30 cellular contexts compared by ENCODE assay signal in genomic region chr15:89671687-89672086, GRCh38. TPM values are rescaled to one million over a fixed set of nuclear protein-coding genes. Genes with fewer than 3 reads are reported as not detected.
"Had no signal": no experiment of that assay in that cellular context is flagged by ENCODE, and none has a peak within 500 bp of the region (broad histone marks: within the 10 kb centered on the region; RNA-seq: fewer than 3 reads in every experiment).

No MANE protein-coding gene starts in this region.

- ATAC-seq: activated T-cell treated with anti-CD3 and anti-CD28 coated beads, Interleukin-2, amount 50 U/mL, for 72 hours; body of pancreas; gastrocnemius medialis; naive thymus-derived CD4-positive, alpha-beta T cell; pancreas; stimulated activated effector memory CD8-positive, alpha-beta T cell treated with anti-CD3 and anti-CD28 coated beads, Interleukin-12 subunit alpha, Interleukin-12 subunit beta, amount 100 ng/mL, for 72 hours had no signal

- H3K27ac Mint-ChIP-seq: activated naive CD4-positive, alpha-beta T cell treated with anti-CD3 and anti-CD28 coated beads for 36 hours; activated T-cell treated with anti-CD3 and anti-CD28 coated beads, Interleukin-2, amount 50 U/mL, for 72 hours; memory B cell; naive thymus-derived CD4-positive, alpha-beta T cell; stimulated activated effector memory CD8-positive, alpha-beta T cell treated with anti-CD3 and anti-CD28 coated beads, Interleukin-12 subunit alpha, Interleukin-12 subunit beta, amount 100 ng/mL, for 72 hours; stimulated activated naive CD8-positive, alpha-beta T cell treated with anti-CD3 and anti-CD28 coated beads, Interleukin-15, Interleukin-2, amounts not matched to agents 100 ng/mL and 50 ng/mL, for 24 hours had no signal

- H3K27me3 ChIP-seq: body of pancreas, gastrocnemius medialis, pancreas, sigmoid colon, tibial nerve had no signal

- H3K9me3 Mint-ChIP-seq: activated naive CD4-positive, alpha-beta T cell treated with anti-CD3 and anti-CD28 coated beads for 36 hours; activated T-cell treated with anti-CD3 and anti-CD28 coated beads, Interleukin-2, amount 50 U/mL, for 72 hours; immature natural killer cell; memory B cell; naive thymus-derived CD4-positive, alpha-beta T cell; stimulated activated effector memory CD8-positive, alpha-beta T cell treated with anti-CD3 and anti-CD28 coated beads, Interleukin-12 subunit alpha, Interleukin-12 subunit beta, amount 100 ng/mL, for 72 hours; stimulated activated naive CD8-positive, alpha-beta T cell treated with anti-CD3 and anti-CD28 coated beads, Interleukin-15, Interleukin-2, amounts not matched to agents 100 ng/mL and 50 ng/mL, for 24 hours had no signal

- H3K4me1 ChIP-seq: body of pancreas, gastrocnemius medialis, pancreas, prostate gland had no signal

- H3K36me3 Mint-ChIP-seq: stimulated activated effector memory CD8-positive, alpha-beta T cell treated with anti-CD3 and anti-CD28 coated beads, Interleukin-12 subunit alpha, Interleukin-12 subunit beta, amount 100 ng/mL, for 72 hours had no signal

- DNase-seq: activated CD4-positive, alpha-beta T cell treated with anti-CD3 and anti-CD28 coated beads for 4 hours; activated CD4-positive, alpha-beta T cell treated with anti-CD3 and anti-CD28 coated beads, Interleukin-2, amount 50 U/mL, for 4 hours; activated effector memory CD4-positive, alpha-beta T cell treated with Interleukin-2 at 50 U/mL for 16 hours; activated naive CD4-positive, alpha-beta T cell treated with anti-CD3 and anti-CD28 coated beads for 36 hours; activated T-cell treated with anti-CD3 and anti-CD28 coated beads for 4 hours; activated T-cell treated with anti-CD3 and anti-CD28 coated beads, Interleukin-2, amount 50 U/mL, for 72 hours; body of pancreas; caudate nucleus; dermis blood vessel endothelial cell; effector CD4-positive, alpha-beta T cell; erythroblast; gastrocnemius medialis; hippocampal formation; immature natural killer cell; kidney; left colon; naive thymus-derived CD4-positive, alpha-beta T cell; pancreas; retina; sigmoid colon; stimulated activated CD4-positive, alpha-beta T cell treated with anti-CD3 and anti-CD28 coated beads, Interleukin-4, amount 100 ng/mL, for 24 hours had no signal

- H3K36me3 ChIP-seq: gastrocnemius medialis, pancreas, prostate gland, sigmoid colon, tibial nerve had no signal

- H3K4me1 Mint-ChIP-seq: immature natural killer cell; memory B cell; stimulated activated effector memory CD8-positive, alpha-beta T cell treated with anti-CD3 and anti-CD28 coated beads, Interleukin-12 subunit alpha, Interleukin-12 subunit beta, amount 100 ng/mL, for 72 hours had no signal

- H3K9me3 ChIP-seq: body of pancreas, gastrocnemius medialis, pancreas, prostate gland, sigmoid colon, tibial nerve had no signal

- H3K27ac ChIP-seq: body of pancreas, gastrocnemius medialis, pancreas, prostate gland, SK-N-MC, VCaP had no signal

- H3K4me3 ChIP-seq: body of pancreas, gastrocnemius medialis, pancreas, prostate gland, sigmoid colon, SK-N-MC, tibial nerve had no signal

- H3K4me3 Mint-ChIP-seq: activated naive CD4-positive, alpha-beta T cell treated with anti-CD3 and anti-CD28 coated beads for 36 hours; activated T-cell treated with anti-CD3 and anti-CD28 coated beads, Interleukin-2, amount 50 U/mL, for 72 hours; immature natural killer cell; memory B cell; naive thymus-derived CD4-positive, alpha-beta T cell; stimulated activated effector memory CD8-positive, alpha-beta T cell treated with anti-CD3 and anti-CD28 coated beads, Interleukin-12 subunit alpha, Interleukin-12 subunit beta, amount 100 ng/mL, for 72 hours; stimulated activated naive CD8-positive, alpha-beta T cell treated with anti-CD3 and anti-CD28 coated beads, Interleukin-15, Interleukin-2, amounts not matched to agents 100 ng/mL and 50 ng/mL, for 24 hours had no signal

RNA-seq across cellular contexts. Expression of gene PLIN1, which starts 7.5 kb away (rescaled TPM):
- total RNA-seq: T-helper 1 cell treated with Interleukin-12 subunit alpha and Interleukin-12 subunit beta and Interleukin-4 antibody, amounts not matched to agents 30 ng/mL and 1 ng/mL, for 36 hours had no signal

RNA-seq across cellular contexts. Expression of gene WDR93, which starts 18.9 kb away (rescaled TPM):
- total RNA-seq: activated naive CD4-positive, alpha-beta T cell treated with anti-CD3 and anti-CD28 coated beads for 36 hours; chondrocyte; dermis blood vessel endothelial cell; gastrocnemius medialis; left colon; T-helper 1 cell treated with Interleukin-12 subunit alpha and Interleukin-12 subunit beta and Interleukin-4 antibody, amounts not matched to agents 30 ng/mL and 1 ng/mL, for 36 hours had no signal
